In the genomic region with DNA sequence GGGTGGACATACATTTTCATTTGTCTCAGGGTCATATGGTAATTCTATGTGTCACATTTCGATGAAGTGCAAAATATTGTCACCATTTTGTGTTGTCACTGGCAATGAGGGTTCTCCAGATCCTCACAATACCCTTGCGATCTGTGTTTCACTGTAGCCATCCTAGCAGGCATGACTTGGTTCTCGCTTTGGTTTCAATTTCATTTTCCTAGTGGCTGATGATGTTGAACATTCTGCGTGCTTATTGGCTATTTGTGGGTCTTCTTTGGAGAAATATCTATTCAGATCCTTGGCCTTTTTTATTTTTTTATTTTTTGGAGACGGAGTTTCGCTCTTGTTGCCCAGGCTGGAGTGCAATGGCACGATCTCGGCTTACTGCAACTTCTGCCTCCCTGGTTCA, we compare ENCODE assay signal across 25 cellular contexts. TPM values are rescaled to one million over a fixed set of nuclear protein-coding genes. Genes with fewer than 3 reads are reported as not detected.
DNase-seq lines count a peak whose midpoint lies in the region; ATAC-seq, FAIRE-seq and TF ChIP-seq lines count a peak whose summit lies in the region.
"Had no signal": no experiment of that assay in that cellular context is flagged by ENCODE, and none has a peak within 500 bp of the region (broad histone marks: within the 10 kb centered on the region; RNA-seq: fewer than 3 reads in every experiment).

No MANE protein-coding gene starts in this region.

- FAIRE-seq in K562 (lab: Jason Lieb, UNC) = no peak
- FAIRE-seq: A204.1, D721Med, G401.6, GM12892, GM19239 had no signal

- H3K4me3 ChIP-seq in K562 (no peak overlapping the region), mucosa of descending colon (no peak overlapping the region)
- H3K4me3 ChIP-seq: BLaER1 treated with 17β-estradiol and CSF1 and Interleukin-3, amounts not matched to agents 10 nM and 100 nM; GM23338 had no signal

- CTCF ChIA-PET in K562 (lab: Yijun Ruan, JAX; ENCODE audit: low intra/inter-chr PET ratio) = no interaction called here

- no TSS peak for BruUV-seq in K562 (replicated peaks; lab: Mats Ljungman, UMichigan)

- no peak overlapping the region for H2AFZ ChIP-seq in K562 (ENCODE audit: low read depth, low read length)
- H2AFZ ChIP-seq: GM23338 had no signal

- H3K9me1 ChIP-seq in K562 (ENCODE audit: control insufficient read depth, insufficient read depth, low read length) = no peaks in the 10 kb centered on the region

- peaks cover 68 to 81% of the 10 kb centered on the region in 2 experiments for H3K27me3 ChIP-seq in K562 (ENCODE audit: control insufficient read depth in 2 of 2, insufficient read depth in 2 of 2, low read length in 2 of 2)

- no peak overlapping the region for H3K27ac ChIP-seq in K562 (ENCODE audit: extremely low read depth, low read depth, low read length)
- H3K27ac ChIP-seq: 22Rv1; BLaER1 treated with 17β-estradiol and CSF1 and Interleukin-3, amounts not matched to agents 10 nM and 100 nM had no signal

- in situ Hi-C loops in K562 (cut with MboI) = no loop called here

- intact Hi-C loops in K562 (cut with micrococcal nuclease) (no loop called here), mucosa of descending colon (cut with DNase I, micrococcal nuclease) (no loop called here)

- H3K79me2 ChIP-seq in K562 (ENCODE audit: control insufficient read depth, insufficient read depth, low read length) = no peaks in the 10 kb centered on the region

- H4K20me1 ChIP-seq in K562 (replicated peaks; ENCODE audit: control insufficient read depth, insufficient read depth, low read length) = no peaks in the 10 kb centered on the region; the same call in 1 of the 2 replicates
- H4K20me1 ChIP-seq: BLaER1 treated with 17β-estradiol and CSF1 and Interleukin-3, amounts not matched to agents 10 nM and 100 nM had no signal

- H3K36me3 ChIP-seq in K562 (ENCODE audit: control insufficient read depth, insufficient read depth, low read length) (no peaks in the 10 kb centered on the region), mucosa of descending colon (ENCODE audit: low read depth) (no peaks in the 10 kb centered on the region)
- H3K36me3 ChIP-seq: BE2C; BLaER1 treated with 17β-estradiol and CSF1 and Interleukin-3, amounts not matched to agents 10 nM and 100 nM had no signal

- H3K4me2 ChIP-seq in K562 (ENCODE audit: insufficient read depth, low read length) = peak overlapping the region; percentile 26; the same call in 1 of the 2 replicates
- H3K4me2 ChIP-seq: BLaER1 treated with 17β-estradiol and CSF1 and Interleukin-3, amounts not matched to agents 10 nM and 100 nM; GM23338 had no signal

- POLR2A ChIA-PET in K562 (lab: Yijun Ruan, JAX) = interaction anchor here (1.2 kb wide), 1 partner anchor 14 kb away, joined by 3 read pairs; no protein-coding TSS in a partner anchor

- TF ChIP-seq RAD21 in K562 (CRISPR knock-in tag; conservative IDR thresholded peaks at IDR 0.05 in 1 of 2, IDR thresholded peaks at IDR 0.05 in 1 of 2) = no peak

- H3K9me3 ChIP-seq in K562 (replicated peaks; ENCODE audit: control insufficient read depth, insufficient read depth, low read depth, low read length) (peaks cover 2% of the 10 kb centered on the region; the same call in 1 of the 2 replicates), mucosa of descending colon (no peaks in the 10 kb centered on the region)
- H3K9me3 ChIP-seq: BE2C had no signal

- no peak for ATAC-seq in K562
- ATAC-seq in mucosa of descending colon = no peak
- ATAC-seq in GM19395 (IDR thresholded peaks at IDR 0.05; ENCODE audit: unreplicated experiment) = no peak
- ATAC-seq: GM23338, HCT116 had no signal

- H3K4me1 ChIP-seq in K562 (replicated peaks in 1 of 2; ENCODE audit: control insufficient read depth in 2 of 2, insufficient read depth in 2 of 2, low read length in 2 of 2) (peaks cover 0 to 25% of the 10 kb centered on the region in 2 experiments; a peak in 3 of 5 replicates), mucosa of descending colon (ENCODE audit: low read depth) (no peaks in the 10 kb centered on the region)
- H3K4me1 ChIP-seq: BE2C had no signal

- no peak for TF ChIP-seq POLR2A in K562 (conservative IDR thresholded peaks at IDR 0.05)

- TF ChIP-seq CTCF in K562 (IDR thresholded peaks at IDR 0.05 in 2 of 3, conservative IDR thresholded peaks at IDR 0.05 in 1 of 3; ENCODE audit: insufficient read depth in 2 of 3, low read depth in 1 of 3, low read length in 3 of 3) (no peak), mucosa of descending colon (IDR thresholded peaks at IDR 0.05) (no peak)

- DNase-seq in DMS53 (lab: John Stamatoyannopoulos, UW) = peak; percentile 22
- DNase-seq in DMS53 treated with DMSO at 0.1 percent for 48 hours (lab: John Stamatoyannopoulos, UW; ENCODE audit: unreplicated experiment) = no peak
- peak; percentile 50 for DNase-seq in M059J (ENCODE audit: low read depth)
- DNase-seq in OCI-M1 (lab: John Stamatoyannopoulos, UW) = peak; percentile 1
- DNase-seq in K562 (ENCODE audit: extremely low read depth in 1 of 4, low spot score in 3 of 4) = no peak
- DNase-seq in mucosa of descending colon = no peak
- DNase-seq in NCI-H2196 (lab: John Stamatoyannopoulos, UW; ENCODE audit: unreplicated experiment) = no peak
- DNase-seq: BE2C; CD4-positive, alpha-beta T cell; CD8-positive, alpha-beta memory T cell; DMS 273 treated with DMSO at 0.1 percent for 48 hours; DND-41; H9 had no signal

- no peak overlapping the region for H3K9ac ChIP-seq in K562 (ENCODE audit: insufficient read depth in 1 of 2, low read depth in 2 of 2, low read length in 2 of 2)
- H3K9ac ChIP-seq: BLaER1 treated with 17β-estradiol and CSF1 and Interleukin-3, amounts not matched to agents 10 nM and 100 nM had no signal

- TF ChIP-seq EP300 in K562 (IDR thresholded peaks at IDR 0.05; ENCODE audit: low read length) = no peak

- WGBS in K562 (ENCODE audit: insufficient coverage, low coverage, missing lambda C conversion rate) = 18% methylated on average over 8 of the region's 8 CpGs

TF ChIP-seq in K562, 482 proteins besides CTCF, POLR2A, EP300 and RAD21 (continues in another document):
- TF ChIP-seq ZNF75A (CRISPR knock-in tag; IDR thresholded peaks at IDR 0.05) (no peak), CREM (IDR thresholded peaks at IDR 0.05; ENCODE audit: low read depth) (no peak), ZBTB17 (CRISPR knock-in tag; IDR thresholded peaks at IDR 0.05) (no peak)
- TF ChIP-seq, protein P1, sequence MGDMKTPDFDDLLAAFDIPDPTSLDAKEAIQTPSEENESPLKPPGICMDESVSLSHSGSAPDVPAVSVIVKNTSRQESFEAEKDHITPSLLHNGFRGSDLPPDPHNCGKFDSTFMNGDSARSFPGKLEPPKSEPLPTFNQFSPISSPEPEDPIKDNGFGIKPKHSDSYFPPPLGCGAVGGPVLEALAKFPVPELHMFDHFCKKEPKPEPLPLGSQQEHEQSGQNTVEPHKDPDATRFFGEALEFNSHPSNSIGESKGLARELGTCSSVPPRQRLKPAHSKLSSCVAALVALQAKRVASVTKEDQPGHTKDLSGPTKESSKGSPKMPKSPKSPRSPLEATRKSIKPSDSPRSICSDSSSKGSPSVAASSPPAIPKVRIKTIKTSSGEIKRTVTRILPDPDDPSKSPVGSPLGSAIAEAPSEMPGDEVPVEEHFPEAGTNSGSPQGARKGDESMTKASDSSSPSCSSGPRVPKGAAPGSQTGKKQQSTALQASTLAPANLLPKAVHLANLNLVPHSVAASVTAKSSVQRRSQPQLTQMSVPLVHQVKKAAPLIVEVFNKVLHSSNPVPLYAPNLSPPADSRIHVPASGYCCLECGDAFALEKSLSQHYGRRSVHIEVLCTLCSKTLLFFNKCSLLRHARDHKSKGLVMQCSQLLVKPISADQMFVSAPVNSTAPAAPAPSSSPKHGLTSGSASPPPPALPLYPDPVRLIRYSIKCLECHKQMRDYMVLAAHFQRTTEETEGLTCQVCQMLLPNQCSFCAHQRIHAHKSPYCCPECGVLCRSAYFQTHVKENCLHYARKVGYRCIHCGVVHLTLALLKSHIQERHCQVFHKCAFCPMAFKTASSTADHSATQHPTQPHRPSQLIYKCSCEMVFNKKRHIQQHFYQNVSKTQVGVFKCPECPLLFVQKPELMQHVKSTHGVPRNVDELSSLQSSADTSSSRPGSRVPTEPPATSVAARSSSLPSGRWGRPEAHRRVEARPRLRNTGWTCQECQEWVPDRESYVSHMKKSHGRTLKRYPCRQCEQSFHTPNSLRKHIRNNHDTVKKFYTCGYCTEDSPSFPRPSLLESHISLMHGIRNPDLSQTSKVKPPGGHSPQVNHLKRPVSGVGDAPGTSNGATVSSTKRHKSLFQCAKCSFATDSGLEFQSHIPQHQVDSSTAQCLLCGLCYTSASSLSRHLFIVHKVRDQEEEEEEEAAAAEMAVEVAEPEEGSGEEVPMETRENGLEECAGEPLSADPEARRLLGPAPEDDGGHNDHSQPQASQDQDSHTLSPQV (IDR thresholded peaks at IDR 0.05) = no peak
- TF ChIP-seq, protein P2, sequence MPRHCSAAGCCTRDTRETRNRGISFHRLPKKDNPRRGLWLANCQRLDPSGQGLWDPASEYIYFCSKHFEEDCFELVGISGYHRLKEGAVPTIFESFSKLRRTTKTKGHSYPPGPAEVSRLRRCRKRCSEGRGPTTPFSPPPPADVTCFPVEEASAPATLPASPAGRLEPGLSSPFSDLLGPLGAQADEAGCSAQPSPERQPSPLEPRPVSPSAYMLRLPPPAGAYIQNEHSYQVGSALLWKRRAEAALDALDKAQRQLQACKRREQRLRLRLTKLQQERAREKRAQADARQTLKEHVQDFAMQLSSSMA (CRISPR knock-in tag; IDR thresholded peaks at IDR 0.05) = no peak

RNA-seq across cellular contexts. Expression of a gene that starts 24.8 kb away (rescaled TPM):
- total RNA-seq in M059J (2014; rRNA removed; shearing (Covaris generic)) = not detected in 2 replicates
- total RNA-seq in K562 (2011; cell fraction: chromatin; rRNA removed; ENCODE audit: low replicate concordance) = 6.6 and 8.7 TPM in 2 replicates
- total RNA-seq in K562 (2011; cell fraction: nucleolus; rRNA removed) = 4.3 and 5.3 TPM in 2 replicates
- total RNA-seq in K562 (2011; cell fraction: nucleoplasm; rRNA removed) = 5.3 and 5.4 TPM in 2 replicates
- total RNA-seq in K562 (2014; rRNA removed) (5.3 TPM in 2 replicates), K562 (2014; rRNA removed; fragmentation: Illumina TruSeq; extraction: Trizol) (1.4 and 1.8 TPM in 2 replicates), K562 (2015; rRNA removed; fragmentation: Illumina TruSeq; extraction: Trizol) (2.1 and 2.2 TPM in 2 replicates), K562 (2021) (8.0 and 9.5 TPM in 2 replicates), mucosa of descending colon (10 to 100 TPM in 2 of 3 donors, 1 to 10 TPM in 1; 9.7 to 24.9 (median 24.0) TPM)
- polyA plus RNA-seq in K562 (2011; rRNA removed) (0.98 and 1.2 TPM in 2 replicates), K562 (2014; fragmentation: Illumina TruSeq; extraction: Trizol) (1.1 and 1.7 TPM in 2 replicates), K562 (2014; fragmentation: Nextera tagmentation; extraction: Ambion mirVana) (under 1 TPM; 0.15 to 0.25 TPM), K562 (2014; rRNA removed) (4.0 and 5.9 TPM in 2 replicates)
- 0.62 and 1.2 TPM in 2 replicates for polyA plus RNA-seq in K562 (2011; cell fraction: cytosol; rRNA removed)
- polyA plus RNA-seq in K562 (2011; cell fraction: nucleus; rRNA removed) = 6.0 and 6.7 TPM in 2 replicates
- 2.7 and 7.8 TPM in 2 replicates for polyA plus RNA-seq in K562 (2012)
- 0.66 and 0.84 TPM in 2 replicates for polyA minus RNA-seq in K562 (2011; rRNA and poly(A)+ RNA removed)
- polyA minus RNA-seq in K562 (2011; cell fraction: cytosol; rRNA and poly(A)+ RNA removed) = 2.5 TPM in 1 of 2 replicates, not detected in the other
- 3.2 and 4.3 TPM in 2 replicates for polyA minus RNA-seq in K562 (2011; cell fraction: nucleus; rRNA and poly(A)+ RNA removed)
- total RNA-seq: CD8-positive, alpha-beta memory T cell; H9 had no signal
- polyA plus RNA-seq: AG04450; CD14-positive monocyte; CD8-positive, alpha-beta memory T cell had no signal

Comparison
In these comparisons a context has a peak if more than half of its experiments do, and no peak if none do; other contexts are left out.
1. DNase-seq: peak in DMS53 (single experiment), M059J (single experiment) and OCI-M1 (single experiment); none in DMS53 treated with DMSO at 0.1 percent for 48 hours (single experiment), K562 (0 of 4), mucosa of descending colon (0 of 3) and NCI-H2196 (single experiment).